In genomic region chr12:57887631-57888406, GRCh38 we compare ENCODE assay signal across 8 cellular contexts. TPM values are rescaled to one million over a fixed set of nuclear protein-coding genes. Genes with fewer than 3 reads are reported as not detected.
DNase-seq lines count a peak whose midpoint lies in the region; ATAC-seq and TF ChIP-seq lines count a peak whose summit lies in the region.

No MANE protein-coding gene starts in this region.

- H3K36me3 ChIP-seq in GM23338 (ENCODE audit: insufficient read depth) = no peaks in the 10 kb centered on the region
- no peaks in the 10 kb centered on the region for H3K36me3 ChIP-seq in SJCRH30
- H3K36me3 ChIP-seq in smooth muscle cell (ENCODE audit: low read depth) = no peaks in the 10 kb centered on the region

- H3K4me1 Mint-ChIP-seq in GM23338 = peaks cover 24% of the 10 kb centered on the region
- H3K4me1 Mint-ChIP-seq in stimulated activated memory B cell treated with anti-CD40 and anti-IgM and Interleukin-4, amounts not matched to agents 10 μg/mL and 1 μg/mL and 100 μg/mL, for 72 hours = peaks cover 17% of the 10 kb centered on the region

- 20% methylated on average over 10 of the region's 10 CpGs for WGBS in smooth muscle cell (ENCODE audit: low lambda C conversion rate)

- peaks cover 5% of the 10 kb centered on the region; the same call in 2 of the 3 replicates for H3K36me3 Mint-ChIP-seq in GM23338 (ENCODE audit: low read depth)
- H3K36me3 Mint-ChIP-seq in stimulated activated memory B cell treated with anti-CD40 and anti-IgM and Interleukin-4, amounts not matched to agents 10 μg/mL and 1 μg/mL and 100 μg/mL, for 72 hours = no peaks in the 10 kb centered on the region

- peak overlapping the region; percentile 21 for H3K9ac ChIP-seq in smooth muscle cell (ENCODE audit: low read depth)

- TF ChIP-seq CTCF in GM23338 (conservative IDR thresholded peaks at IDR 0.05; ENCODE audit: low read depth in 2 of 2) (no peak), foreskin keratinocyte (conservative IDR thresholded peaks at IDR 0.05) (no peak), smooth muscle cell (IDR thresholded peaks at IDR 0.05; ENCODE audit: borderline replicate concordance, insufficient read depth, poor library complexity, severe bottlenecking) (no peak)

- H3K9me2 ChIP-seq in GM23338 (ENCODE audit: insufficient read depth) = no peaks in the 10 kb centered on the region

- H3K27me3 Mint-ChIP-seq in GM23338 (ENCODE audit: insufficient read depth, low read depth, poor library complexity) = peaks cover 6% of the 10 kb centered on the region
- H3K27me3 Mint-ChIP-seq in stimulated activated memory B cell treated with anti-CD40 and anti-IgM and Interleukin-4, amounts not matched to agents 10 μg/mL and 1 μg/mL and 100 μg/mL, for 72 hours = no peaks in the 10 kb centered on the region

- H3K79me2 ChIP-seq in GM23338 (replicated peaks; ENCODE audit: insufficient read depth) = no peaks in the 10 kb centered on the region
- no peaks in the 10 kb centered on the region for H3K79me2 ChIP-seq in smooth muscle cell (ENCODE audit: low read depth)

- ATAC-seq in GM23338 = peak; percentile 64
- peak; percentile 46 for ATAC-seq in foreskin keratinocyte
- ATAC-seq in GM19023 (IDR thresholded peaks at IDR 0.05; ENCODE audit: unreplicated experiment) = no peak
- ATAC-seq in HG02610 (IDR thresholded peaks at IDR 0.05; ENCODE audit: unreplicated experiment) = no peak
- no peak for ATAC-seq in stimulated activated memory B cell treated with anti-CD40 and anti-IgM and Interleukin-4, amounts not matched to agents 10 μg/mL and 1 μg/mL and 100 μg/mL, for 72 hours

- H3K4me3 Mint-ChIP-seq in GM23338 = no peak overlapping the region; the same call in 2 of the 3 replicates
- H3K4me3 Mint-ChIP-seq in stimulated activated memory B cell treated with anti-CD40 and anti-IgM and Interleukin-4, amounts not matched to agents 10 μg/mL and 1 μg/mL and 100 μg/mL, for 72 hours = no peak overlapping the region

- peaks cover 8% of the 10 kb centered on the region; the same call in 2 of the 3 replicates for H3K9me3 Mint-ChIP-seq in GM23338
- H3K9me3 Mint-ChIP-seq in stimulated activated memory B cell treated with anti-CD40 and anti-IgM and Interleukin-4, amounts not matched to agents 10 μg/mL and 1 μg/mL and 100 μg/mL, for 72 hours = peaks cover 5% of the 10 kb centered on the region

- H3K4me2 ChIP-seq in GM23338 (peak overlapping the region; percentile 68), smooth muscle cell (peak overlapping the region; percentile 82)

- H3K4me3 ChIP-seq in GM23338 = peak overlapping the region; percentile 30
- peak overlapping the region; percentile 44 for H3K4me3 ChIP-seq in SJCRH30
- peak overlapping the region; percentile 23 for H3K4me3 ChIP-seq in smooth muscle cell

- DNase-seq in GM23338 (ENCODE audit: low spot score) (peak; percentile 57), SJCRH30 (peak; percentile 99), foreskin keratinocyte (peak; percentile 55 to 69), smooth muscle cell (lab: John Stamatoyannopoulos, UW; ENCODE audit: unreplicated experiment) (no peak), SW 1271 (lab: John Stamatoyannopoulos, UW) (no peak)

- H3K27me3 ChIP-seq in GM23338 (ENCODE audit: insufficient read depth) = 0 out of 2 replicates have a peak, but pooled peaks cover 3% of the 10 kb centered on the region
- H3K27me3 ChIP-seq in SJCRH30 = no peaks in the 10 kb centered on the region
- H3K27me3 ChIP-seq in foreskin keratinocyte = no peaks in the 10 kb centered on the region
- no peaks in the 10 kb centered on the region for H3K27me3 ChIP-seq in smooth muscle cell (ENCODE audit: low read depth)

- H3F3A ChIP-seq in GM23338 (replicated peaks; ENCODE audit: low read depth) = 0 out of 2 replicates have a peak, but pooled peaks cover 2% of the 10 kb centered on the region
- peaks cover 7% of the 10 kb centered on the region for H3F3A ChIP-seq in smooth muscle cell (ENCODE audit: low read depth)

- peak overlapping the region; percentile 99 for H2AFZ ChIP-seq in GM23338
- H2AFZ ChIP-seq in smooth muscle cell (ENCODE audit: low read depth) = peak overlapping the region; percentile 52

- H3K9me3 ChIP-seq in SJCRH30 (replicated peaks) = peaks cover 17% of the 10 kb centered on the region
- no peaks in the 10 kb centered on the region for H3K9me3 ChIP-seq in smooth muscle cell (replicated peaks; ENCODE audit: low read depth)

- no peak overlapping the region for H3K27ac Mint-ChIP-seq in GM23338
- no peak overlapping the region for H3K27ac Mint-ChIP-seq in stimulated activated memory B cell treated with anti-CD40 and anti-IgM and Interleukin-4, amounts not matched to agents 10 μg/mL and 1 μg/mL and 100 μg/mL, for 72 hours

- no peak overlapping the region for H3K27ac ChIP-seq in GM23338 (ENCODE audit: low read depth)
- H3K27ac ChIP-seq in SJCRH30 = peak overlapping the region; percentile 30
- peak overlapping the region; percentile 79 for H3K27ac ChIP-seq in foreskin keratinocyte
- H3K27ac ChIP-seq in smooth muscle cell (ENCODE audit: low read depth) = peak overlapping the region; percentile 84

- H4K20me1 ChIP-seq in GM23338 (replicated peaks; ENCODE audit: insufficient read depth) (no peaks in the 10 kb centered on the region), smooth muscle cell (ENCODE audit: low read depth) (no peaks in the 10 kb centered on the region)

- H3K4me1 ChIP-seq in GM23338 (ENCODE audit: insufficient read depth) = peaks cover 20% of the 10 kb centered on the region
- H3K4me1 ChIP-seq in SJCRH30 = peaks cover 43% of the 10 kb centered on the region
- H3K4me1 ChIP-seq in foreskin keratinocyte = peaks cover 31% of the 10 kb centered on the region
- peaks cover 20% of the 10 kb centered on the region for H3K4me1 ChIP-seq in smooth muscle cell (ENCODE audit: low read depth)

TF ChIP-seq in GM23338, 12 proteins besides CTCF, POLR2A, EP300 and RAD21 (continues in another document):
- TF ChIP-seq CREB1 (CRISPR knock-in tag; IDR thresholded peaks at IDR 0.05; ENCODE audit: low read depth) (no peak), NANOG (IDR thresholded peaks at IDR 0.05; ENCODE audit: borderline replicate concordance) (no peak), ETS1 (IDR thresholded peaks at IDR 0.05) (no peak)

RNA-seq across cellular contexts. Expression of gene CTDSP2, which starts 41.3 kb away (rescaled TPM):
- 66.3 and 81.9 TPM in 2 replicates for total RNA-seq in GM23338 (2014; rRNA removed; shearing (Covaris generic))
- polyA plus RNA-seq in GM23338 (2016; fragmentation: Nextera tagmentation; extraction: Ambion mirVana) = 20.8 and 22.8 TPM in 2 replicates
- 803 and 887 TPM in 2 replicates for total RNA-seq in SJCRH30 (2014; rRNA removed; shearing (Covaris generic))
- total RNA-seq in foreskin keratinocyte = 55.3 and 60.4 TPM in 2 replicates
- polyA plus RNA-seq in foreskin keratinocyte = 31.9 and 32.1 TPM in 2 replicates
- total RNA-seq in smooth muscle cell = 77.4 and 86.7 TPM in 2 replicates
- 61.7 and 62.0 TPM in 2 replicates for polyA plus RNA-seq in smooth muscle cell

RNA-seq across cellular contexts. Expression of gene ATP23, which starts 53.5 kb away (rescaled TPM):
- total RNA-seq in GM23338 (2014; rRNA removed; shearing (Covaris generic)) = 14.7 and 22.4 TPM in 2 replicates
- polyA plus RNA-seq in GM23338 (2016; fragmentation: Nextera tagmentation; extraction: Ambion mirVana) (21.0 and 22.1 TPM in 2 replicates), foreskin keratinocyte (8.6 and 9.9 TPM in 2 replicates), smooth muscle cell (9.8 and 10.4 TPM in 2 replicates)
- 223 and 224 TPM in 2 replicates for total RNA-seq in SJCRH30 (2014; rRNA removed; shearing (Covaris generic))
- total RNA-seq in foreskin keratinocyte (6.3 and 6.5 TPM in 2 replicates), smooth muscle cell (2.7 and 3.9 TPM in 2 replicates)

Comparison
In these comparisons a context has a peak if more than half of its experiments do, and no peak if none do; other contexts are left out.
1. ATAC-seq: peak in GM23338 (single experiment) and foreskin keratinocyte (single experiment); none in GM19023 (single experiment), HG02610 (single experiment) and stimulated activated memory B cell treated with anti-CD40 and anti-IgM and Interleukin-4, amounts not matched to agents 10 μg/mL and 1 μg/mL and 100 μg/mL, for 72 hours (single experiment).
2. DNase-seq: peak in GM23338 (single experiment), SJCRH30 (2 of 2) and foreskin keratinocyte (2 of 2); none in smooth muscle cell (single experiment) and SW 1271 (0 of 2).
3. Peak in every context shown above with its lines, with median percentiles within 50 percentile points of each other: H3K4me3 ChIP-seq.